24 cellular contexts compared by ENCODE assay signal in the genomic region with DNA sequence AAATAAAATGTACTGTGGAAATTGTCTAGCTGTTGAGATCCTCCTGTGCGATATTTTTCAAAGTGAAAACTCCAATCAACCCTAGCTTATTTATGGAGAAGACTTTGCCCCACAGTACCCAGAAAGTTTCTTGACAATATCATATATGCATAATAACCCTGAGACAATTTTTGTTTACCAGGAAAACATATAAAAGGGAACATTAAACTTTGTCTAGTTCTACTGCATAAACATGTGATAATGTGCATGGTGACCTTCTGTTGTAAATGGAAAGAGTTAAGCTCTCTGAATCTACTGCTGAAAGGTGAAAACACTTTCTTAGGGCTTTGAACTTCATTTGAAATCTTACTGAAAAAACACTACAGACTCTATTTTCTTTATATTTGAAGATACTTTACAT. TPM values are rescaled to one million over a fixed set of nuclear protein-coding genes. Genes with fewer than 3 reads are reported as not detected.
DNase-seq lines count a peak whose midpoint lies in the region; ATAC-seq, FAIRE-seq and TF ChIP-seq lines count a peak whose summit lies in the region.
"Had no signal": no experiment of that assay in that cellular context is flagged by ENCODE, and none has a peak within 500 bp of the region (broad histone marks: within the 10 kb centered on the region; RNA-seq: fewer than 3 reads in every experiment).

No MANE protein-coding gene starts in this region.

- H3K4me1 ChIP-seq in astrocyte (ENCODE audit: insufficient read depth, low read length) (peaks cover 33% of the 10 kb centered on the region), skeletal muscle satellite cell (ENCODE audit: control insufficient read depth, insufficient read depth, low read length) (peaks cover 58% of the 10 kb centered on the region), testis (no peaks in the 10 kb centered on the region)
- H3K4me1 ChIP-seq: HAP-1 had no signal

- H4K20me1 ChIP-seq in astrocyte (ENCODE audit: insufficient read depth, low read length) = no peaks in the 10 kb centered on the region
- H4K20me1 ChIP-seq: BLaER1 had no signal

- no peak overlapping the region for H2AFZ ChIP-seq in astrocyte (ENCODE audit: low read depth, low read length)

- no peaks in the 10 kb centered on the region for H3K79me2 ChIP-seq in astrocyte (ENCODE audit: insufficient read depth, low read length)

- TF ChIP-seq POLR2A in testis (IDR thresholded peaks at IDR 0.05) = no peak

- H3K9me3 ChIP-seq in KOPT-K1 (ENCODE audit: insufficient read depth, low read length, poor library complexity, severe bottlenecking) = no peaks in the 10 kb centered on the region
- H3K9me3 ChIP-seq in astrocyte (ENCODE audit: insufficient read depth, low read depth, low read length) = no peaks in the 10 kb centered on the region
- H3K9me3 ChIP-seq in skeletal muscle satellite cell (replicated peaks; ENCODE audit: low read length) = no peaks in the 10 kb centered on the region
- no peaks in the 10 kb centered on the region for H3K9me3 ChIP-seq in testis
- H3K9me3 ChIP-seq: BLaER1, esophagus muscularis mucosa, HAP-1, psoas muscle had no signal

- peaks cover 53% of the 10 kb centered on the region for H3K4me1 Mint-ChIP-seq in astrocyte (ENCODE audit: low read depth, unreplicated experiment)
- H3K4me1 Mint-ChIP-seq: neural crest cell had no signal

- no peak for FAIRE-seq in astrocyte (lab: Jason Lieb, UNC)
- FAIRE-seq: islet of Langerhans had no signal

- H3K4me3 Mint-ChIP-seq in astrocyte (ENCODE audit: unreplicated experiment) = no peak overlapping the region
- H3K4me3 Mint-ChIP-seq: activated naive CD4-positive, alpha-beta T cell treated with anti-CD3 and anti-CD28 coated beads, Interleukin-2, amount 50 U/mL, for 24 hours; neural crest cell; WTC11 had no signal

- H3K4me3 ChIP-seq in astrocyte (ENCODE audit: insufficient read depth, low read depth, low read length) (no peak overlapping the region), skeletal muscle satellite cell (ENCODE audit: low read length) (no peak overlapping the region), testis (no peak overlapping the region)
- H3K4me3 ChIP-seq: BLaER1, esophagus muscularis mucosa, HAP-1, psoas muscle had no signal

- WGBS in testis, 2 donors = 86 to 92% methylated on average over 1 of the region's 1 CpG

- H3K27ac Mint-ChIP-seq in astrocyte (ENCODE audit: unreplicated experiment) = peak overlapping the region; percentile 77
- H3K27ac Mint-ChIP-seq: activated naive CD4-positive, alpha-beta T cell treated with anti-CD3 and anti-CD28 coated beads, Interleukin-2, amount 50 U/mL, for 24 hours; WTC11 had no signal

- DNase-seq in astrocyte (ENCODE audit: low read depth) (no peak), left colon (no peak), testis (no peak), NCI-H2029 (lab: John Stamatoyannopoulos, UW) (no peak), NOMO-1 treated with DMSO at 0.1 percent for 48 hours (lab: John Stamatoyannopoulos, UW; ENCODE audit: unreplicated experiment) (no peak)
- DNase-seq: activated CD4-positive, alpha-beta T cell treated with anti-CD3 and anti-CD28 coated beads, Interleukin-2, amount 50 U/mL, for 1 hour; cerebellar nuclear complex; COR-L47; DMS79 treated with DMSO at 0.1 percent for 48 hours; effector memory CD4-positive, alpha-beta T cell; NCI-H187; psoas muscle; T1000 had no signal

- ATAC-seq in left colon = peak; percentile 73
- ATAC-seq in GM18873 (IDR thresholded peaks at IDR 0.05; ENCODE audit: low FRiP score, unreplicated experiment) = no peak
- ATAC-seq: psoas muscle had no signal

- intact Hi-C loops in left colon (cut with DNase I, micrococcal nuclease) = no loop called here
- intact Hi-C loops in testis (cut with DNase I; ENCODE audit: low total_unique reads) = no loop called here

- H3K9ac ChIP-seq in astrocyte (ENCODE audit: low read length) (peak overlapping the region; percentile 16), skeletal muscle satellite cell (ENCODE audit: low read depth, low read length) (peak overlapping the region; percentile 34)
- H3K9ac ChIP-seq: BLaER1, KMS-11 had no signal

- H3K36me3 Mint-ChIP-seq in astrocyte (ENCODE audit: low read depth, unreplicated experiment) = no peaks in the 10 kb centered on the region
- H3K36me3 Mint-ChIP-seq: activated naive CD4-positive, alpha-beta T cell treated with anti-CD3 and anti-CD28 coated beads, Interleukin-2, amount 50 U/mL, for 24 hours; WTC11 had no signal

- H3K27ac ChIP-seq in KOPT-K1 (ENCODE audit: low read depth, low read length, poor library complexity, severe bottlenecking) (peak overlapping the region; percentile 30), astrocyte (ENCODE audit: low read depth, low read length) (peak overlapping the region; percentile 49), testis (no peak overlapping the region)
- H3K27ac ChIP-seq: BLaER1, esophagus muscularis mucosa, KMS-11, psoas muscle had no signal

- H3K4me2 ChIP-seq in astrocyte (ENCODE audit: low read length) = peak overlapping the region; percentile 37
- H3K4me2 ChIP-seq in skeletal muscle satellite cell (ENCODE audit: low read length) = peak overlapping the region; percentile 41
- H3K4me2 ChIP-seq: BLaER1, KMS-11 had no signal

- peaks cover 98% of the 10 kb centered on the region for H3K36me3 ChIP-seq in KOPT-K1 (ENCODE audit: insufficient read depth, low read length)
- no peaks in the 10 kb centered on the region for H3K36me3 ChIP-seq in astrocyte (ENCODE audit: insufficient read depth, low read length)
- H3K36me3 ChIP-seq in skeletal muscle satellite cell (ENCODE audit: insufficient read depth, low read length) = no peaks in the 10 kb centered on the region
- H3K36me3 ChIP-seq in testis (ENCODE audit: low read depth, missing control alignments) = no peaks in the 10 kb centered on the region
- H3K36me3 ChIP-seq: BLaER1, esophagus muscularis mucosa, HAP-1 had no signal

- H3K27me3 ChIP-seq in astrocyte (ENCODE audit: insufficient read depth, low read length) (no peaks in the 10 kb centered on the region), skeletal muscle satellite cell (ENCODE audit: control insufficient read depth, insufficient read depth, low read length) (no peaks in the 10 kb centered on the region), testis (no peaks in the 10 kb centered on the region)
- H3K27me3 ChIP-seq: BLaER1, esophagus muscularis mucosa had no signal

- H3K9me3 Mint-ChIP-seq in astrocyte (ENCODE audit: unreplicated experiment) = no peaks in the 10 kb centered on the region
- H3K9me3 Mint-ChIP-seq: activated naive CD4-positive, alpha-beta T cell treated with anti-CD3 and anti-CD28 coated beads, Interleukin-2, amount 50 U/mL, for 24 hours; neural crest cell; WTC11 had no signal

- no peak for TF ChIP-seq CTCF in astrocyte (IDR thresholded peaks at IDR 0.05; ENCODE audit: insufficient read depth, low read depth, low read length)
- TF ChIP-seq CTCF in testis (IDR thresholded peaks at IDR 0.05) = no peak

- no peaks in the 10 kb centered on the region for H3K27me3 Mint-ChIP-seq in astrocyte (ENCODE audit: low read depth, unreplicated experiment)

RNA-seq across cellular contexts. Expression of a gene that starts 32.2 kb away (rescaled TPM):
- total RNA-seq in astrocyte (306 and 314 TPM in 2 replicates), left colon (100 to 1,000 TPM; 158 to 160 TPM), testis (10 to 100 TPM; 17.3 to 28.7 TPM)
- total RNA-seq in skeletal muscle satellite cell (2012; rRNA removed) = 6.6 and 15.7 TPM in 2 replicates
- 11.8 TPM for polyA plus RNA-seq in testis (ENCODE audit: insufficient read depth, low read depth, low replicate concordance)
- total RNA-seq: neural crest cell had no signal

RNA-seq across cellular contexts. Expression of a gene that starts 46.7 kb away (rescaled TPM):
- total RNA-seq in astrocyte = 2.3 TPM in 2 replicates
- 100 to 1,000 TPM; 108 to 124 TPM for total RNA-seq in left colon
- total RNA-seq in skeletal muscle satellite cell (2012; rRNA removed) = 3.3 and 3.5 TPM in 2 replicates
- 1 to 10 TPM; 3.0 to 3.5 TPM for total RNA-seq in testis
- polyA plus RNA-seq in testis (ENCODE audit: insufficient read depth, low read depth, low replicate concordance) = 2.2 TPM
- polyA plus RNA-seq: psoas muscle had no signal

RNA-seq across cellular contexts. Expression of a gene that starts 47.1 kb away (rescaled TPM):
- total RNA-seq in astrocyte (71.6 and 81.4 TPM in 2 replicates), left colon (1 to 10 TPM in 1 of 2 donors, under 1 TPM in 1; 0.34 to 1.8 TPM), testis (10 to 100 TPM; 20.4 to 67.5 TPM)
- total RNA-seq in skeletal muscle satellite cell (2012; rRNA removed) = 51.5 and 56.1 TPM in 2 replicates
- polyA plus RNA-seq in testis (ENCODE audit: insufficient read depth, low read depth, low replicate concordance) = 12.9 TPM

Comparison
In these comparisons a context has a peak if more than half of its experiments do, and no peak if none do; other contexts are left out.
1. H3K27ac ChIP-seq: peak in KOPT-K1 (single experiment) and astrocyte (single experiment); none in testis (0 of 2).
2. RNA of a gene that starts 32.2 kb away (total RNA-seq): 306 to 314 TPM in astrocyte and 158 to 160 TPM in left colon; 17.3 to 28.7 TPM in testis; every median in the first group is over 4 times any median in the second.
3. RNA of a gene that starts 46.7 kb away (total RNA-seq): 108 to 124 TPM in left colon; 3.0 to 3.5 TPM in testis and 2.3 TPM in astrocyte; every median in the first group is over 10 times any median in the second.
4. RNA of a gene that starts 47.1 kb away (total RNA-seq): 71.6 to 81.4 TPM in astrocyte and 20.4 to 67.5 TPM in testis; 0.34 to 1.8 TPM in left colon; every median in the first group is over 4 times any median in the second.